Comparison of ENCODE assay signal across 2 cellular contexts in genomic region chr3:63864008-63864871, GRCh38.
A peak's percentile ranks its signal among the peaks of the same experiment; 100 is the strongest.
TF ChIP-seq lines count a peak whose summit lies in the region.

No MANE protein-coding gene starts in this region.

TF ChIP-seq in WTC11, 78 proteins besides CTCF, POLR2A, EP300 and RAD21 (continued from another document):
- no peak for TF ChIP-seq AFF4 (CRISPR knock-in tag; IDR thresholded peaks at IDR 0.05; ENCODE audit: borderline replicate concordance)
- no peak for TF ChIP-seq RORB (CRISPR knock-in tag; IDR thresholded peaks at IDR 0.05)
- peak; percentile 39; the same call in 1 of the 2 replicates for TF ChIP-seq SP1 (CRISPR knock-in tag; conservative IDR thresholded peaks at IDR 0.05)
- TF ChIP-seq, protein P1, sequence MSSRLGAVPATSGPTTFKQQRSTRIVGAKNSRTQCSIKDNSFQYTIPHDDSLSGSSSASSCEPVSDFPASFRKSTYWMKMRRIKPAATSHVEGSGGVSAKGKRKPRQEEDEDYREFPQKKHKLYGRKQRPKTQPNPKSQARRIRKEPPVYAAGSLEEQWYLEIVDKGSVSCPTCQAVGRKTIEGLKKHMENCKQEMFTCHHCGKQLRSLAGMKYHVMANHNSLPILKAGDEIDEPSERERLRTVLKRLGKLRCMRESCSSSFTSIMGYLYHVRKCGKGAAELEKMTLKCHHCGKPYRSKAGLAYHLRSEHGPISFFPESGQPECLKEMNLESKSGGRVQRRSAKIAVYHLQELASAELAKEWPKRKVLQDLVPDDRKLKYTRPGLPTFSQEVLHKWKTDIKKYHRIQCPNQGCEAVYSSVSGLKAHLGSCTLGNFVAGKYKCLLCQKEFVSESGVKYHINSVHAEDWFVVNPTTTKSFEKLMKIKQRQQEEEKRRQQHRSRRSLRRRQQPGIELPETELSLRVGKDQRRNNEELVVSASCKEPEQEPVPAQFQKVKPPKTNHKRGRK (CRISPR knock-in tag; IDR thresholded peaks at IDR 0.05; ENCODE audit: borderline replicate concordance), result no peak
TF ChIP-seq in WTC11: peak in this region for 4.

TF ChIP-seq in HepG2, 621 proteins besides CTCF, POLR2A, EP300 and RAD21 (continued from another document):
- TF ChIP-seq ZNF703 (CRISPR knock-in tag; IDR thresholded peaks at IDR 0.05; ENCODE audit: borderline replicate concordance), result no peak
- TF ChIP-seq SAP130 (CRISPR knock-in tag; IDR thresholded peaks at IDR 0.05; ENCODE audit: low read depth), result peak; percentile 39; the same call in 1 of the 2 replicates
- TF ChIP-seq, protein P2, sequence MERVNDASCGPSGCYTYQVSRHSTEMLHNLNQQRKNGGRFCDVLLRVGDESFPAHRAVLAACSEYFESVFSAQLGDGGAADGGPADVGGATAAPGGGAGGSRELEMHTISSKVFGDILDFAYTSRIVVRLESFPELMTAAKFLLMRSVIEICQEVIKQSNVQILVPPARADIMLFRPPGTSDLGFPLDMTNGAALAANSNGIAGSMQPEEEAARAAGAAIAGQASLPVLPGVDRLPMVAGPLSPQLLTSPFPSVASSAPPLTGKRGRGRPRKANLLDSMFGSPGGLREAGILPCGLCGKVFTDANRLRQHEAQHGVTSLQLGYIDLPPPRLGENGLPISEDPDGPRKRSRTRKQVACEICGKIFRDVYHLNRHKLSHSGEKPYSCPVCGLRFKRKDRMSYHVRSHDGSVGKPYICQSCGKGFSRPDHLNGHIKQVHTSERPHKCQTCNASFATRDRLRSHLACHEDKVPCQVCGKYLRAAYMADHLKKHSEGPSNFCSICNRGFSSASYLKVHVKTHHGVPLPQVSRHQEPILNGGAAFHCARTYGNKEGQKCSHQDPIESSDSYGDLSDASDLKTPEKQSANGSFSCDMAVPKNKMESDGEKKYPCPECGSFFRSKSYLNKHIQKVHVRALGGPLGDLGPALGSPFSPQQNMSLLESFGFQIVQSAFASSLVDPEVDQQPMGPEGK (CRISPR knock-in tag; IDR thresholded peaks at IDR 0.05), result peak; percentile 64
- TF ChIP-seq ZBTB7A (CRISPR knock-in tag; IDR thresholded peaks at IDR 0.05), result no peak
- TF ChIP-seq MIXL1 (CRISPR knock-in tag; IDR thresholded peaks at IDR 0.05), result no peak
- no peak for TF ChIP-seq RFX5 (IDR thresholded peaks at IDR 0.05; ENCODE audit: low read depth, low read length)
- TF ChIP-seq ZNF746 (CRISPR knock-in tag; IDR thresholded peaks at IDR 0.05), result peak; percentile 31; the same call in 1 of the 2 replicates
- TF ChIP-seq YY1 (IDR thresholded peaks at IDR 0.05; ENCODE audit: insufficient read depth, insufficient replicate concordance, low read depth, low read length), result peak; percentile 40
- no peak for TF ChIP-seq MXD4 (CRISPR knock-in tag; IDR thresholded peaks at IDR 0.05)
- TF ChIP-seq ZNF44 (CRISPR knock-in tag; IDR thresholded peaks at IDR 0.05), result no peak
- TF ChIP-seq, protein P3, sequence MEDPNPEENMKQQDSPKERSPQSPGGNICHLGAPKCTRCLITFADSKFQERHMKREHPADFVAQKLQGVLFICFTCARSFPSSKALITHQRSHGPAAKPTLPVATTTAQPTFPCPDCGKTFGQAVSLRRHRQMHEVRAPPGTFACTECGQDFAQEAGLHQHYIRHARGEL (CRISPR knock-in tag; IDR thresholded peaks at IDR 0.05), result no peak
- TF ChIP-seq ZGPAT (CRISPR knock-in tag; IDR thresholded peaks at IDR 0.05), result peak; percentile 55; the same call in 1 of the 2 replicates
- no peak for TF ChIP-seq ZNF790 (CRISPR knock-in tag; IDR thresholded peaks at IDR 0.05; ENCODE audit: borderline replicate concordance)
- TF ChIP-seq BRD4 (CRISPR knock-in tag; IDR thresholded peaks at IDR 0.05), result no peak
- TF ChIP-seq ZNF768 (CRISPR knock-in tag; IDR thresholded peaks at IDR 0.05), result peak; percentile 38; the same call in 1 of the 2 replicates
- TF ChIP-seq PHF8 (CRISPR knock-in tag; IDR thresholded peaks at IDR 0.05), result peak; percentile 63
- TF ChIP-seq STAT5B (CRISPR knock-in tag; IDR thresholded peaks at IDR 0.05), result no peak
- TF ChIP-seq ZNF570 (CRISPR knock-in tag; IDR thresholded peaks at IDR 0.05; ENCODE audit: borderline replicate concordance), result no peak
- TF ChIP-seq ZSCAN29 (CRISPR knock-in tag; conservative IDR thresholded peaks at IDR 0.05), result no peak
- TF ChIP-seq ZNF749 (CRISPR knock-in tag; IDR thresholded peaks at IDR 0.05; ENCODE audit: borderline replicate concordance), result 0 out of 2 replicates have a peak, but pooled peaks have one; percentile 34
- TF ChIP-seq FOXJ3 (CRISPR knock-in tag; IDR thresholded peaks at IDR 0.05; ENCODE audit: borderline replicate concordance), result no peak
- TF ChIP-seq KMT2A (CRISPR knock-in tag; IDR thresholded peaks at IDR 0.05), result peak; percentile 84
- TF ChIP-seq ZEB1 (IDR thresholded peaks at IDR 0.05; ENCODE audit: insufficient replicate concordance, low read depth), result no peak
- TF ChIP-seq ARNTL (CRISPR knock-in tag; IDR thresholded peaks at IDR 0.05), result no peak
- no peak for TF ChIP-seq KLF6 (CRISPR knock-in tag; IDR thresholded peaks at IDR 0.05)
- TF ChIP-seq KDM3A (CRISPR knock-in tag; IDR thresholded peaks at IDR 0.05; ENCODE audit: low read depth), result 0 out of 2 replicates have a peak, but pooled peaks have one; percentile 44
- TF ChIP-seq, protein P4, sequence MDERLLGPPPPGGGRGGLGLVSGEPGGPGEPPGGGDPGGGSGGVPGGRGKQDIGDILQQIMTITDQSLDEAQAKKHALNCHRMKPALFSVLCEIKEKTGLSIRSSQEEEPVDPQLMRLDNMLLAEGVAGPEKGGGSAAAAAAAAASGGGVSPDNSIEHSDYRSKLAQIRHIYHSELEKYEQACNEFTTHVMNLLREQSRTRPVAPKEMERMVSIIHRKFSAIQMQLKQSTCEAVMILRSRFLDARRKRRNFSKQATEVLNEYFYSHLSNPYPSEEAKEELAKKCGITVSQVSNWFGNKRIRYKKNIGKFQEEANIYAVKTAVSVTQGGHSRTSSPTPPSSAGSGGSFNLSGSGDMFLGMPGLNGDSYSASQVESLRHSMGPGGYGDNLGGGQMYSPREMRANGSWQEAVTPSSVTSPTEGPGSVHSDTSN (CRISPR knock-in tag; IDR thresholded peaks at IDR 0.05), result no peak
- TF ChIP-seq ZNF572 (CRISPR knock-in tag; IDR thresholded peaks at IDR 0.05), result no peak
- 0 out of 2 replicates have a peak, but pooled peaks have one; percentile 60 for TF ChIP-seq NRL (CRISPR knock-in tag; IDR thresholded peaks at IDR 0.05; ENCODE audit: borderline replicate concordance)
- 0 out of 2 replicates have a peak, but pooled peaks have one; percentile 25 for TF ChIP-seq KAT7 (CRISPR knock-in tag; IDR thresholded peaks at IDR 0.05; ENCODE audit: borderline replicate concordance)
- TF ChIP-seq ZNF672 (CRISPR knock-in tag; IDR thresholded peaks at IDR 0.05), result no peak
- TF ChIP-seq ASH2L (IDR thresholded peaks at IDR 0.05; ENCODE audit: insufficient read length, low read depth, low read length), result peak; percentile 64
- TF ChIP-seq ZNF468 (CRISPR knock-in tag; IDR thresholded peaks at IDR 0.05), result no peak
- TF ChIP-seq ATF2 (CRISPR knock-in tag; IDR thresholded peaks at IDR 0.05), result no peak
- TF ChIP-seq ZNF318 (CRISPR knock-in tag; IDR thresholded peaks at IDR 0.05), result no peak
- TF ChIP-seq GPN1 (CRISPR knock-in tag; IDR thresholded peaks at IDR 0.05; ENCODE audit: borderline replicate concordance), result no peak
- TF ChIP-seq GPBP1L1 (CRISPR knock-in tag; IDR thresholded peaks at IDR 0.05), result no peak
- no peak for TF ChIP-seq ZNF354B (CRISPR knock-in tag; IDR thresholded peaks at IDR 0.05)
- no peak for TF ChIP-seq ZNF761 (CRISPR knock-in tag; conservative IDR thresholded peaks at IDR 0.05)
- peak; percentile 22; the same call in 1 of the 2 replicates for TF ChIP-seq ZBTB26 (CRISPR knock-in tag; IDR thresholded peaks at IDR 0.05; ENCODE audit: borderline replicate concordance)
